12 cellular contexts compared by ENCODE assay signal in genomic region chr15:75661779-75662140, GRCh38. TPM values are rescaled to one million over a fixed set of nuclear protein-coding genes. Genes with fewer than 3 reads are reported as not detected.
DNase-seq lines count a peak whose midpoint lies in the region; ATAC-seq and TF ChIP-seq lines count a peak whose summit lies in the region.
"Had no signal": no experiment of that assay in that cellular context is flagged by ENCODE, and none has a peak within 500 bp of the region (broad histone marks: within the 10 kb centered on the region; RNA-seq: fewer than 3 reads in every experiment).

No MANE protein-coding gene starts in this region.

- H3K4me3 Mint-ChIP-seq in WTC11: no peak overlapping the region
- H3K4me3 Mint-ChIP-seq in osteocyte (ENCODE audit: unreplicated experiment): no peak overlapping the region
- no peak overlapping the region for H3K4me3 Mint-ChIP-seq in type B pancreatic cell
- H3K4me3 Mint-ChIP-seq: nephron progenitor cell had no signal

- POLR2A ChIA-PET in WTC11 (lab: Charles Lee): interaction anchor here (1.4 kb wide), 1 partner anchor 11 kb away, joined by 3 read pairs; no protein-coding TSS in a partner anchor

- 48 to 51% methylated on average over 3 of the region's 3 CpGs for WGBS in esophagus squamous epithelium, 2 donors

- H3K36me3 Mint-ChIP-seq in WTC11 (peaks cover 10% of the 10 kb centered on the region; the same call in 1 of the 2 replicates), osteocyte (ENCODE audit: unreplicated experiment) (peaks cover 13% of the 10 kb centered on the region), type B pancreatic cell (peaks cover 4% of the 10 kb centered on the region)

- TF ChIP-seq POLR2A in esophagus squamous epithelium (IDR thresholded peaks at IDR 0.05): no peak

- ATAC-seq in WTC11 (no peak), HG02884 (IDR thresholded peaks at IDR 0.05; ENCODE audit: unreplicated experiment) (no peak)

- H3K36me3 ChIP-seq in esophagus squamous epithelium: peaks cover 3 to 42% (median 8%) of the 10 kb centered on the region in 3 donors

- H3K9me3 Mint-ChIP-seq in WTC11: no peaks in the 10 kb centered on the region
- H3K9me3 Mint-ChIP-seq in osteocyte (ENCODE audit: unreplicated experiment): no peaks in the 10 kb centered on the region
- no peaks in the 10 kb centered on the region for H3K9me3 Mint-ChIP-seq in type B pancreatic cell
- H3K9me3 Mint-ChIP-seq: nephron progenitor cell had no signal

- intact Hi-C loops in esophagus squamous epithelium (cut with DNase I): no loop called here

- H3K9me3 ChIP-seq in esophagus squamous epithelium: no peaks in the 10 kb centered on the region

- H3K27me3 Mint-ChIP-seq in WTC11 (ENCODE audit: low read depth) (no peaks in the 10 kb centered on the region), osteocyte (ENCODE audit: unreplicated experiment) (no peaks in the 10 kb centered on the region), type B pancreatic cell (no peaks in the 10 kb centered on the region)

- H3K4me1 Mint-ChIP-seq in WTC11: no peaks in the 10 kb centered on the region
- peaks cover 43% of the 10 kb centered on the region for H3K4me1 Mint-ChIP-seq in osteocyte (ENCODE audit: unreplicated experiment)
- peaks cover 9% of the 10 kb centered on the region for H3K4me1 Mint-ChIP-seq in type B pancreatic cell (ENCODE audit: unreplicated experiment)

- H3K4me1 ChIP-seq in esophagus squamous epithelium: peaks cover 31 to 99% (median 72%) of the 10 kb centered on the region in 3 donors

- H3K27me3 ChIP-seq in esophagus squamous epithelium: no peaks in the 10 kb centered on the region

- DNase-seq in WTC11 (ENCODE audit: low spot score) (no peak), esophagus squamous epithelium (lab: John Stamatoyannopoulos, UW) (no peak), osteocyte (ENCODE audit: extremely low spot score, unreplicated experiment) (no peak), type B pancreatic cell (ENCODE audit: extremely low spot score, unreplicated experiment) (no peak), NCI-H226 (no peak), COR-L47 (lab: John Stamatoyannopoulos, UW) (no peak), NCI-H2081 treated with DMSO at 0.1 percent for 48 hours (lab: John Stamatoyannopoulos, UW) (no peak)
- DNase-seq: NCI-H524; SHP77; stimulated activated naive CD4-positive, alpha-beta T cell treated with Interleukin-2 at 50 U/mL for 16 hours had no signal

- H3K4me3 ChIP-seq in esophagus squamous epithelium: peak overlapping the region in 3 of 4 donors; percentile 1 to 32 (median 11)

- CTCF ChIA-PET in WTC11 (lab: Charles Lee): interaction anchor here (0.7 to 1.8 kb wide), 6 partner anchors 10 to 294 kb away, joined by 3 to 10 read pairs (median 5); partner anchors contain the start of genes MAN2C1 and SNX33

- TF ChIP-seq CTCF in WTC11 (IDR thresholded peaks at IDR 0.05): no peak
- TF ChIP-seq CTCF in esophagus squamous epithelium (IDR thresholded peaks at IDR 0.05): no peak
- no peak for TF ChIP-seq CTCF in osteocyte (IDR thresholded peaks at IDR 0.05)
- TF ChIP-seq CTCF in type B pancreatic cell (conservative IDR thresholded peaks at IDR 0.05): no peak

- H3K27ac Mint-ChIP-seq in WTC11 (peak overlapping the region; percentile 44; the same call in 1 of the 2 replicates), osteocyte (ENCODE audit: unreplicated experiment) (peak overlapping the region; percentile 99), type B pancreatic cell (peak overlapping the region; percentile 91)

- peak overlapping the region; percentile 89 to 97 (median 93) for H3K27ac ChIP-seq in esophagus squamous epithelium

TF ChIP-seq in WTC11, 78 proteins besides CTCF, POLR2A, EP300 and RAD21 (continues in another document):
- TF ChIP-seq E2F5 (CRISPR knock-in tag; IDR thresholded peaks at IDR 0.05) (no peak), ZNF138 (CRISPR knock-in tag; conservative IDR thresholded peaks at IDR 0.05) (no peak), RORB (CRISPR knock-in tag; IDR thresholded peaks at IDR 0.05) (no peak), ZBTB21 (CRISPR knock-in tag; IDR thresholded peaks at IDR 0.05; ENCODE audit: borderline replicate concordance) (no peak), SP1 (CRISPR knock-in tag; conservative IDR thresholded peaks at IDR 0.05) (no peak), ZNF512 (CRISPR knock-in tag; IDR thresholded peaks at IDR 0.05; ENCODE audit: borderline replicate concordance) (no peak), E2F4 (CRISPR knock-in tag; IDR thresholded peaks at IDR 0.05; ENCODE audit: borderline replicate concordance, low read depth) (no peak), JAZF1 (CRISPR knock-in tag; IDR thresholded peaks at IDR 0.05) (no peak), MAX (CRISPR knock-in tag; IDR thresholded peaks at IDR 0.05) (no peak), ZBTB43 (CRISPR knock-in tag; IDR thresholded peaks at IDR 0.05) (no peak), IRF1 (CRISPR knock-in tag; IDR thresholded peaks at IDR 0.05) (no peak), NR1H2 (CRISPR knock-in tag; IDR thresholded peaks at IDR 0.05) (no peak), PRRX2 (CRISPR knock-in tag; IDR thresholded peaks at IDR 0.05) (no peak)

RNA-seq across cellular contexts. Expression of gene SNX33, which starts 14.0 kb away (rescaled TPM):
- total RNA-seq in WTC11 (2021) (17.8 to 19.8 TPM (median 18.9 TPM) in 3 replicates), esophagus squamous epithelium (10 to 100 TPM; 20.3 to 36.4 (median 25.9) TPM), osteocyte (36.3 and 36.7 TPM in 2 replicates), type B pancreatic cell (ENCODE audit: low replicate concordance) (24.9 and 34.3 TPM in 2 replicates)

RNA-seq across cellular contexts. Expression of gene IMP3, which starts 21.7 kb away (rescaled TPM):
- total RNA-seq in WTC11 (2021): 93.7 to 107 TPM (median 94.8 TPM) in 3 replicates
- 100 to 1,000 TPM; 129 to 173 (median 140) TPM for total RNA-seq in esophagus squamous epithelium
- 31.9 and 36.5 TPM in 2 replicates for total RNA-seq in osteocyte
- total RNA-seq in type B pancreatic cell (ENCODE audit: low replicate concordance): 68.4 and 75.2 TPM in 2 replicates

RNA-seq across cellular contexts. Expression of gene SNUPN, which starts 36.2 kb away (rescaled TPM):
- total RNA-seq in WTC11 (2021): 25.9 to 28.4 TPM (median 27.9 TPM) in 3 replicates
- 10 to 100 TPM in 3 of 4 donors, 1 to 10 TPM in 1; 8.7 to 19.1 (median 13.5) TPM for total RNA-seq in esophagus squamous epithelium
- total RNA-seq in osteocyte: 27.0 and 27.9 TPM in 2 replicates
- 17.0 and 23.2 TPM in 2 replicates for total RNA-seq in type B pancreatic cell (ENCODE audit: low replicate concordance)

RNA-seq across cellular contexts. Expression of gene CSPG4, which starts 50.9 kb away (rescaled TPM):
- 2.9 to 3.6 TPM (median 3.6 TPM) in 3 replicates for total RNA-seq in WTC11 (2021)
- 10 to 100 TPM in 1 of 4 donors, 1 to 10 TPM in 3; 2.9 to 13.4 (median 4.2) TPM for total RNA-seq in esophagus squamous epithelium
- total RNA-seq in osteocyte: 43.3 and 48.1 TPM in 2 replicates
- total RNA-seq in type B pancreatic cell (ENCODE audit: low replicate concordance): 0.19 and 7.3 TPM in 2 replicates

Comparison
In these comparisons a context has a peak if more than half of its experiments do, and no peak if none do; other contexts are left out.
1. H3K27ac Mint-ChIP-seq: peak in every context shown above with its lines; median percentile 99 in osteocyte; 91 in type B pancreatic cell; 44 in WTC11.